ENCODE assay signal across 15 cellular contexts in genomic region chr4:122041312-122041711, GRCh38.
DNase-seq lines count a peak whose midpoint lies in the region; ATAC-seq lines count a peak whose summit lies in the region.
"Had no signal": no experiment of that assay in that cellular context is flagged by ENCODE, and none has a peak within 500 bp of the region (broad histone marks: within the 10 kb centered on the region; RNA-seq: fewer than 3 reads in every experiment).

No MANE protein-coding gene starts in this region.

- H2BK12ac ChIP-seq in trophoblast cell (ENCODE audit: low read length): no peak overlapping the region

- DNase-seq in Right ventricle myocardium superior: no peak
- no peak for DNase-seq in cardiac septum (ENCODE audit: low spot score)
- DNase-seq in left cardiac atrium: no peak
- no peak for DNase-seq in trophoblast cell
- no peak for DNase-seq in islet precursor cell
- DNase-seq: ACHN; BE2C; C1 segment of cervical spinal cord; Caco-2; CD4-positive, CD25-positive, alpha-beta regulatory T cell; HCEC 1CT had no signal

- no peak overlapping the region for H3K27ac ChIP-seq in trophoblast cell (ENCODE audit: low read depth, low read length)

- intact Hi-C loops in Right ventricle myocardium superior (cut with DNase I) (no loop called here), cardiac septum (cut with DNase I) (no loop called here), left cardiac atrium (cut with DNase I) (no loop called here)

- no peaks in the 10 kb centered on the region for H3K79me1 ChIP-seq in trophoblast cell (ENCODE audit: low read length)

- H3K14ac ChIP-seq in trophoblast cell (ENCODE audit: low read length): no peak overlapping the region

- no peak overlapping the region for H2BK5ac ChIP-seq in trophoblast cell (ENCODE audit: low read depth, low read length, poor library complexity)

- no peak overlapping the region for H4K8ac ChIP-seq in trophoblast cell (ENCODE audit: low read depth, low read length)

- H2BK120ac ChIP-seq in trophoblast cell (ENCODE audit: insufficient read depth, low read length, poor library complexity): no peak overlapping the region

- H3K4ac ChIP-seq in trophoblast cell (ENCODE audit: low read depth, low read length): no peak overlapping the region

- H3K4me3 ChIP-seq in trophoblast cell (ENCODE audit: low read depth, low read length): no peak overlapping the region
- H3K4me3 ChIP-seq: GM23338 had no signal

- peak overlapping the region; percentile 25 for H3K9ac ChIP-seq in trophoblast cell (ENCODE audit: low read length)

- H3K4me1 ChIP-seq in trophoblast cell (ENCODE audit: control insufficient read depth in 1 of 2, insufficient read depth in 2 of 2, low read length in 2 of 2): no peaks in the 10 kb centered on the region
- H3K4me1 ChIP-seq: BE2C, Caco-2 had no signal

- no peaks in the 10 kb centered on the region for H3K27me3 ChIP-seq in trophoblast cell (ENCODE audit: insufficient read depth, low read length)
- H3K27me3 ChIP-seq: BE2C had no signal

- H3K23ac ChIP-seq in trophoblast cell (ENCODE audit: low read length): no peak overlapping the region

- no peak overlapping the region for H3K18ac ChIP-seq in trophoblast cell (ENCODE audit: low read length)

- no peak overlapping the region for H2AFZ ChIP-seq in trophoblast cell (ENCODE audit: insufficient read depth, low read length, poor library complexity)
- H2AFZ ChIP-seq: GM23338 had no signal

- H3K9me3 ChIP-seq in trophoblast cell (ENCODE audit: insufficient read depth, low read depth, low read length): no peaks in the 10 kb centered on the region
- H3K9me3 ChIP-seq: BE2C, Caco-2 had no signal

- no peak overlapping the region for H4K91ac ChIP-seq in trophoblast cell (ENCODE audit: low read depth, low read length)

- ATAC-seq in Right ventricle myocardium superior (ENCODE audit: poor library complexity) (peak; percentile 57), left cardiac atrium (peak; percentile 90 to 92), HG02885 (IDR thresholded peaks at IDR 0.05; ENCODE audit: poor library complexity, unreplicated experiment) (no peak), HG03175 (IDR thresholded peaks at IDR 0.05; ENCODE audit: unreplicated experiment) (no peak)
- ATAC-seq: GM23338, HepG2 had no signal

- H3K4me2 ChIP-seq in trophoblast cell (ENCODE audit: low read length): no peak overlapping the region
- H3K4me2 ChIP-seq: GM23338 had no signal

- H3K79me2 ChIP-seq in trophoblast cell (ENCODE audit: control insufficient read depth, insufficient read depth, low read length, poor library complexity): no peaks in the 10 kb centered on the region

- no peaks in the 10 kb centered on the region for H3K36me3 ChIP-seq in trophoblast cell (ENCODE audit: control insufficient read depth in 1 of 2, insufficient read depth in 2 of 2, low read length in 2 of 2)
- H3K36me3 ChIP-seq: BE2C had no signal

- H4K12ac ChIP-seq in trophoblast cell (ENCODE audit: low read depth, low read length): no peak overlapping the region

- H2AK5ac ChIP-seq in trophoblast cell (ENCODE audit: low read length): no peak overlapping the region

- WGBS in trophoblast cell (ENCODE audit: extremely low coverage, insufficient coverage, insufficient read length): no CpG with 5 or more reads among the region's 5 CpGs

Comparison
In these comparisons a context has a peak if more than half of its experiments do, and no peak if none do; other contexts are left out.
1. ATAC-seq: peak in Right ventricle myocardium superior (single experiment) and left cardiac atrium (2 of 2); none in HG02885 (single experiment) and HG03175 (single experiment).